In genomic region chr17:77392376-77393273, GRCh38 we compare ENCODE assay signal across 8 cellular contexts.
DNase-seq lines count a peak whose midpoint lies in the region; ATAC-seq and TF ChIP-seq lines count a peak whose summit lies in the region.

No MANE protein-coding gene starts in this region.

- H3K4me3 Mint-ChIP-seq in stimulated activated naive CD8-positive, alpha-beta T cell treated with anti-CD3 and anti-CD28 coated beads, Interleukin-15, Interleukin-2, amounts not matched to agents 100 ng/mL and 50 ng/mL, for 24 hours = peak overlapping the region; percentile 66

- no peaks in the 10 kb centered on the region for H3K36me3 Mint-ChIP-seq in stimulated activated naive CD8-positive, alpha-beta T cell treated with anti-CD3 and anti-CD28 coated beads, Interleukin-15, Interleukin-2, amounts not matched to agents 100 ng/mL and 50 ng/mL, for 24 hours (ENCODE audit: low read depth)

- ATAC-seq in stimulated activated naive CD8-positive, alpha-beta T cell treated with anti-CD3 and anti-CD28 coated beads, Interleukin-15, Interleukin-2, amounts not matched to agents 100 U/mL and 50 U/mL, for 24 hours = no peak
- no peak for ATAC-seq in HG02981 (IDR thresholded peaks at IDR 0.05; ENCODE audit: unreplicated experiment)
- no peak for ATAC-seq in HG03439 (IDR thresholded peaks at IDR 0.05; ENCODE audit: unreplicated experiment)

- no peaks in the 10 kb centered on the region for H3K9me3 Mint-ChIP-seq in stimulated activated naive CD8-positive, alpha-beta T cell treated with anti-CD3 and anti-CD28 coated beads, Interleukin-15, Interleukin-2, amounts not matched to agents 100 ng/mL and 50 ng/mL, for 24 hours

- H3K27ac ChIP-seq in coronary artery (peak overlapping the region; percentile 67 to 85), mesodermal cell (ENCODE audit: low read depth, low read length, severe bottlenecking) (peak overlapping the region; percentile 85)

- 8 to 15% methylated on average over 13 of the region's 16 CpGs for WGBS in mesodermal cell (ENCODE audit: insufficient coverage in 2 of 2), 2 experiments

- H3K4me3 ChIP-seq in coronary artery (peak overlapping the region; percentile 17), mesodermal cell (ENCODE audit: extremely low read depth, insufficient read depth, low read length, poor library complexity, severe bottlenecking) (no peak overlapping the region)

- peaks cover 18% of the 10 kb centered on the region for H3K36me3 ChIP-seq in mesodermal cell (ENCODE audit: control insufficient read depth, insufficient read depth, low read length)

- H3K9me3 ChIP-seq in mesodermal cell (ENCODE audit: control insufficient read depth, low read length) = no peaks in the 10 kb centered on the region

- no peak for TF ChIP-seq CTCF in coronary artery (IDR thresholded peaks at IDR 0.05)

- peaks cover 65% of the 10 kb centered on the region for H3K4me1 Mint-ChIP-seq in stimulated activated naive CD8-positive, alpha-beta T cell treated with anti-CD3 and anti-CD28 coated beads, Interleukin-15, Interleukin-2, amounts not matched to agents 100 ng/mL and 50 ng/mL, for 24 hours (ENCODE audit: low read depth)

- peak overlapping the region; percentile 74 for H3K27ac Mint-ChIP-seq in stimulated activated naive CD8-positive, alpha-beta T cell treated with anti-CD3 and anti-CD28 coated beads, Interleukin-15, Interleukin-2, amounts not matched to agents 100 ng/mL and 50 ng/mL, for 24 hours

- no peaks in the 10 kb centered on the region for H3K27me3 Mint-ChIP-seq in stimulated activated naive CD8-positive, alpha-beta T cell treated with anti-CD3 and anti-CD28 coated beads, Interleukin-15, Interleukin-2, amounts not matched to agents 100 ng/mL and 50 ng/mL, for 24 hours

- no peak for DNase-seq in stimulated activated naive CD8-positive, alpha-beta T cell treated with anti-CD3 and anti-CD28 coated beads, Interleukin-15, Interleukin-2, amounts not matched to agents 100 U/mL and 50 U/mL, for 24 hours
- no peak for DNase-seq in coronary artery (ENCODE audit: low spot score)
- DNase-seq in NCI-H1092 treated with DMSO at 0.1 percent for 48 hours (lab: John Stamatoyannopoulos, UW) = no peak
- DNase-seq in amniotic stem cell (lab: John Stamatoyannopoulos, UW) = no peak

- H3K4me1 ChIP-seq in mesodermal cell (ENCODE audit: control insufficient read depth, insufficient read depth, low read length, poor library complexity, severe bottlenecking) = peaks cover 73% of the 10 kb centered on the region
